3 cellular contexts compared by ENCODE assay signal in genomic region chr6:81783893-81784292, GRCh38.
"Had no signal": no experiment of that assay in that cellular context is flagged by ENCODE, and none has a peak within 500 bp of the region (broad histone marks: within the 10 kb centered on the region; RNA-seq: fewer than 3 reads in every experiment).

No MANE protein-coding gene starts in this region.

- H3K4me3 ChIP-seq: GM12878 had no signal

- ATAC-seq: GM12878 had no signal

- DNase-seq: GDM1, GF-D8 had no signal
